ENCODE assay signal across 31 cellular contexts in the genomic region with DNA sequence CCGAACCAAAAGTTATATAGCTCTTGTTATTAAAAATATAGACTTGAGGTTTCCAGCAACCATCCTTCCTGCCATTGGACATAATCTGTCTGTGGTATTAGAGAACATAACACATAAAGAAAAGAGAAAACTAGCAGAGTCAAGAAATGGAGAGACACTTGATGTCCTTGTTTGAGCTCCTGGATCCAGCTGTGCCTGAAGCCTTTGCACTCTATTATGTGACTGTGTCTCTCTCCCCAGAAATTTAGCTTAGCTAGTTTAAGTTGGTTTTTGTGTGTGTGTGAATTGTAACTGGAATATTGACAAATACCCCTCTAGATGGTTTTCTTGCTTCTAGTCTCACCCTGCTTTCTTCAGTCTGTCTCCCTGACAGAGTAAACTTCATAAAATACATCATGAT.
A peak's percentile ranks its signal among the peaks of the same experiment; 100 is the strongest.
DNase-seq lines count a peak whose midpoint lies in the region; ATAC-seq, FAIRE-seq and TF ChIP-seq lines count a peak whose summit lies in the region.
"Had no signal": no experiment of that assay in that cellular context is flagged by ENCODE, and none has a peak within 500 bp of the region (broad histone marks: within the 10 kb centered on the region; RNA-seq: fewer than 3 reads in every experiment).

No MANE protein-coding gene starts in this region.

- no peak for DNase-seq in HepG2 (ENCODE audit: low spot score)
- DNase-seq in right lobe of liver, result no peak
- no peak for DNase-seq in DMS153 treated with DMSO at 0.1 percent for 48 hours (lab: John Stamatoyannopoulos, UW; ENCODE audit: unreplicated experiment)
- no peak for DNase-seq in NCI-H2029 (lab: John Stamatoyannopoulos, UW)
- DNase-seq: 8988T; ACHN; AML-193; BE2C; C1 segment of cervical spinal cord; Caco-2; Calu3; CD4-positive, alpha-beta memory T cell; CD4-positive, alpha-beta T cell; CD4-positive, CD25-positive, alpha-beta regulatory T cell; CD8-positive, alpha-beta memory T cell; CD8-positive, alpha-beta T cell; COR-L47; DMS 273 treated with DMSO at 0.1 percent for 48 hours; DMS153; DMS79; DMS79 treated with DMSO at 0.1 percent for 48 hours; DND-41; EL had no signal

- peaks cover 7% of the 10 kb centered on the region; the same call in 1 of the 2 replicates for H3K4me1 ChIP-seq in HepG2 (ENCODE audit: insufficient read depth, low read length)
- H3K4me1 ChIP-seq in right lobe of liver, result peaks cover 0 to 19% (median 5%) of the 10 kb centered on the region in 4 donors
- H3K4me1 ChIP-seq in neutrophil (ENCODE audit: control insufficient read depth in 1 of 2, insufficient read depth in 1 of 2, low read depth in 1 of 2, low read length in 1 of 2), result peaks cover 34 to 39% of the 10 kb centered on the region in 2 experiments
- H3K4me1 ChIP-seq: A549; BE2C; BLaER1; BLaER1 treated with 17β-estradiol and CSF1 and Interleukin-3, amounts not matched to agents 10 nM and 100 nM had no signal

- H4K20me1 ChIP-seq in HepG2 (ENCODE audit: insufficient read depth, low read length), result no peaks in the 10 kb centered on the region
- H4K20me1 ChIP-seq: BLaER1; BLaER1 treated with 17β-estradiol and CSF1 and Interleukin-3, amounts not matched to agents 10 nM and 100 nM had no signal

- POLR2A ChIA-PET in HepG2 (lab: Yijun Ruan, JAX), result no interaction called here

- no peak overlapping the region for H3K27ac ChIP-seq in HepG2 (ENCODE audit: extremely low read length, insufficient read depth, low read length)
- no peak overlapping the region for H3K27ac ChIP-seq in right lobe of liver
- H3K27ac ChIP-seq in 22Rv1, result peak overlapping the region; percentile 42
- peak overlapping the region; percentile 36 for H3K27ac ChIP-seq in neutrophil
- H3K27ac ChIP-seq: A549; BLaER1; BLaER1 treated with 17β-estradiol and CSF1 and Interleukin-3, amounts not matched to agents 10 nM and 100 nM; C4-2B had no signal

- TF ChIP-seq RAD21 in HepG2 (CRISPR knock-in tag; IDR thresholded peaks at IDR 0.05), result no peak

- TF ChIP-seq POLR2A in HepG2 (IDR thresholded peaks at IDR 0.05; ENCODE audit: insufficient read depth in 1 of 2, low read depth in 2 of 2, low read length in 2 of 2) (no peak), right lobe of liver (IDR thresholded peaks at IDR 0.05) (no peak)

- H3K36me3 ChIP-seq in HepG2 (replicated peaks in 1 of 2; ENCODE audit: control insufficient read depth in 1 of 2, insufficient read depth in 2 of 2, low read length in 2 of 2) (no peaks in the 10 kb centered on the region), right lobe of liver (no peaks in the 10 kb centered on the region), neutrophil (no peaks in the 10 kb centered on the region)
- H3K36me3 ChIP-seq: BE2C; BLaER1; BLaER1 treated with 17β-estradiol and CSF1 and Interleukin-3, amounts not matched to agents 10 nM and 100 nM had no signal

- H2AFZ ChIP-seq in HepG2 (ENCODE audit: low read length), result no peak overlapping the region

- H3K4me3 ChIP-seq in HepG2 (replicated peaks in 1 of 3; ENCODE audit: insufficient read depth in 1 of 3, low read depth in 2 of 3, low read length in 3 of 3) (no peak overlapping the region), right lobe of liver (no peak overlapping the region), neutrophil (ENCODE audit: low read depth in 1 of 2, low read length in 1 of 2) (no peak overlapping the region)
- H3K4me3 ChIP-seq: A549; BLaER1; BLaER1 treated with 17β-estradiol and CSF1 and Interleukin-3, amounts not matched to agents 10 nM and 100 nM had no signal

- in situ Hi-C loops in HepG2 (cut with HindIII; ENCODE audit: extremely low pct_ligation_motif_present, low pct_unique_long_range_greater_than_20kb), result no loop called here

- TF ChIP-seq CTCF in HepG2 (CRISPR knock-in tag; IDR thresholded peaks at IDR 0.05) (no peak), right lobe of liver (IDR thresholded peaks at IDR 0.05) (no peak), 22Rv1 (IDR thresholded peaks at IDR 0.05) (no peak), neutrophil (IDR thresholded peaks at IDR 0.05) (no peak)

- TF ChIP-seq EP300 in HepG2 (IDR thresholded peaks at IDR 0.05; ENCODE audit: low read depth in 2 of 2, low read length in 2 of 2) (no peak), HepG2 (CRISPR knock-in tag; IDR thresholded peaks at IDR 0.05; ENCODE audit: borderline replicate concordance) (no peak)

- 75% methylated on average over 1 of the region's 1 CpG for WGBS in HepG2 (ENCODE audit: low lambda C conversion rate)
- 92% methylated on average over 1 of the region's 1 CpG for WGBS in right lobe of liver (ENCODE audit: insufficient coverage, low coverage, low lambda C conversion rate, missing lambda C conversion rate)

- no peak overlapping the region for H3K4me2 ChIP-seq in HepG2 (ENCODE audit: low read depth, low read length)
- H3K4me2 ChIP-seq: A549; BLaER1; BLaER1 treated with 17β-estradiol and CSF1 and Interleukin-3, amounts not matched to agents 10 nM and 100 nM had no signal

- no peaks in the 10 kb centered on the region for H3K79me2 ChIP-seq in HepG2 (ENCODE audit: insufficient read depth, low read length)

- no TSS peak for BruUV-seq in HepG2 (replicated peaks; lab: Mats Ljungman, UMichigan)

- H3K27me3 ChIP-seq in HepG2 (ENCODE audit: control insufficient read depth in 1 of 2, insufficient read depth in 2 of 2, low read length in 2 of 2) (peaks cover 1 to 26% of the 10 kb centered on the region in 2 experiments; a peak in 3 of 5 replicates), right lobe of liver (no peaks in the 10 kb centered on the region), neutrophil (no peaks in the 10 kb centered on the region)
- H3K27me3 ChIP-seq: BE2C; BLaER1; BLaER1 treated with 17β-estradiol and CSF1 and Interleukin-3, amounts not matched to agents 10 nM and 100 nM had no signal

- CTCF ChIA-PET in HepG2 (lab: Yijun Ruan, JAX; ENCODE audit: low intra/inter-chr PET ratio, low total read pairs), result no interaction called here

- intact Hi-C loops in HepG2 (cut with micrococcal nuclease; ENCODE audit: unreplicated experiment) (no loop called here), right lobe of liver (cut with DNase I) (no loop called here)

- ATAC-seq in HepG2 (no peak), right lobe of liver (no peak)
- ATAC-seq: A549; CD8-positive, alpha-beta T cell had no signal

- FAIRE-seq in HepG2 (lab: Jason Lieb, UNC), result no peak
- FAIRE-seq: A204.1, A549, D721Med had no signal

- no peak overlapping the region for H3K9ac ChIP-seq in HepG2 (ENCODE audit: insufficient read depth, low read depth, low read length)
- H3K9ac ChIP-seq: BLaER1; BLaER1 treated with 17β-estradiol and CSF1 and Interleukin-3, amounts not matched to agents 10 nM and 100 nM had no signal

- no peaks in the 10 kb centered on the region for H3K9me3 ChIP-seq in HepG2 (ENCODE audit: low read length)
- no peaks in the 10 kb centered on the region for H3K9me3 ChIP-seq in right lobe of liver
- H3K9me3 ChIP-seq in neutrophil, result no peaks in the 10 kb centered on the region
- H3K9me3 ChIP-seq: A549; BE2C; BLaER1; BLaER1 treated with 17β-estradiol and CSF1 and Interleukin-3, amounts not matched to agents 10 nM and 100 nM; Caco-2 had no signal

TF ChIP-seq in HepG2, 621 proteins besides CTCF, POLR2A, EP300 and RAD21:
- no peak for TF ChIP-seq ERF (CRISPR knock-in tag; IDR thresholded peaks at IDR 0.05)
- TF ChIP-seq ZNF329 (CRISPR knock-in tag; IDR thresholded peaks at IDR 0.05; ENCODE audit: low read depth), result peak; percentile 90

Comparison
In these comparisons a context has a peak if more than half of its experiments do, and no peak if none do; other contexts are left out.
1. H3K27ac ChIP-seq: peak in 22Rv1 (single experiment) and neutrophil (single experiment); none in HepG2 (single experiment) and right lobe of liver (0 of 3).